Comparison of ENCODE assay signal across 1 cellular context in the genomic region with DNA sequence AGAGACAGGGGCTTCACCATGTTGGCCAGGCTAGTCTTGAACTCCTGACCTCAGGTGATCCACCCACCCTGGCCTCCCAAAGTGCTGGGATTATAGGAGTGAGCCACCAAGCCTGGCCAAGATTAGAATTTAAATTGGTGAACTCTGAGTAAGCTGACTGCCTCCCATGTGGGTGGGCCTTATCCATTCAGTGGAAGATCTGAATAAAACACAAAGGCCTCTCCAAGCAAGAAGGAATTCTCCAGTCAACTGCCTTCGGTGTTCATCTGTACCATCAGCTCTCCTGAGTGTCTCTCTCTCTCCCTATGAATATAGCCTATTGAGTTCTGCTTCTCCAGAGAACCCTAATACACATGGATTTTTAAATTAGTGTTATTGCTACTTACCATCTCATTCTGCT.
TF ChIP-seq lines count a peak whose summit lies in the region.

No MANE protein-coding gene starts in this region.

TF ChIP-seq in WTC11, 78 proteins besides CTCF, POLR2A, EP300 and RAD21 (continued from another document):
- TF ChIP-seq SMAD3 (CRISPR knock-in tag; IDR thresholded peaks at IDR 0.05; ENCODE audit: borderline replicate concordance): no peak
- no peak for TF ChIP-seq SOX15 (CRISPR knock-in tag; IDR thresholded peaks at IDR 0.05)
- TF ChIP-seq, protein P1, sequence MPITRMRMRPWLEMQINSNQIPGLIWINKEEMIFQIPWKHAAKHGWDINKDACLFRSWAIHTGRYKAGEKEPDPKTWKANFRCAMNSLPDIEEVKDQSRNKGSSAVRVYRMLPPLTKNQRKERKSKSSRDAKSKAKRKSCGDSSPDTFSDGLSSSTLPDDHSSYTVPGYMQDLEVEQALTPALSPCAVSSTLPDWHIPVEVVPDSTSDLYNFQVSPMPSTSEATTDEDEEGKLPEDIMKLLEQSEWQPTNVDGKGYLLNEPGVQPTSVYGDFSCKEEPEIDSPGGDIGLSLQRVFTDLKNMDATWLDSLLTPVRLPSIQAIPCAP (CRISPR knock-in tag; IDR thresholded peaks at IDR 0.05): no peak
